In genomic region chr10:75111906-75112703, GRCh38 we compare ENCODE assay signal across 8 cellular contexts. TPM values are rescaled to one million over a fixed set of nuclear protein-coding genes. Genes with fewer than 3 reads are reported as not detected.
DNase-seq lines count a peak whose midpoint lies in the region; ATAC-seq and TF ChIP-seq lines count a peak whose summit lies in the region.

No MANE protein-coding gene starts in this region.

- H3F3A ChIP-seq in smooth muscle cell (ENCODE audit: low read depth), result peaks cover 9% of the 10 kb centered on the region

- TF ChIP-seq CTCF in smooth muscle cell (IDR thresholded peaks at IDR 0.05; ENCODE audit: borderline replicate concordance, insufficient read depth, poor library complexity, severe bottlenecking), result no peak

- H2AFZ ChIP-seq in smooth muscle cell (ENCODE audit: low read depth), result peak overlapping the region; percentile 80

- H3K27ac ChIP-seq in caudate nucleus (ENCODE audit: low read depth, low read length) (peak overlapping the region; percentile 97), smooth muscle cell (ENCODE audit: low read depth) (peak overlapping the region; percentile 84)

- H3K4me3 ChIP-seq in smooth muscle cell, result peak overlapping the region; percentile 79

- peaks cover 45% of the 10 kb centered on the region for H4K20me1 ChIP-seq in smooth muscle cell (ENCODE audit: low read depth)

- peaks cover 10% of the 10 kb centered on the region for H3K4me1 ChIP-seq in smooth muscle cell (ENCODE audit: low read depth)

- no peaks in the 10 kb centered on the region for H3K27me3 ChIP-seq in smooth muscle cell (ENCODE audit: low read depth)

- WGBS in smooth muscle cell (ENCODE audit: low lambda C conversion rate), result 1% methylated on average over 23 of the region's 23 CpGs

- peak overlapping the region; percentile 93 for H3K4me2 ChIP-seq in smooth muscle cell

- H3K9ac ChIP-seq in smooth muscle cell (ENCODE audit: low read depth), result peak overlapping the region; percentile 89

- H3K79me2 ChIP-seq in smooth muscle cell (ENCODE audit: low read depth), result peaks cover 46% of the 10 kb centered on the region

- ATAC-seq in GM21786 (IDR thresholded peaks at IDR 0.05; ENCODE audit: unreplicated experiment), result peak; percentile 23

- DNase-seq in ELR (ENCODE audit: low read depth), result peak; percentile 74
- peak; percentile 32 for DNase-seq in KG1 (lab: John Stamatoyannopoulos, UW)
- DNase-seq in T-helper 9 cell, result peak; percentile 26
- peak in 32 of 61 donors; percentile 21 to 76 (median 52) for DNase-seq in caudate nucleus (lab: John Stamatoyannopoulos, UW)
- DNase-seq in inferior parietal cortex (ENCODE audit: extremely low spot score), result peak; percentile 38
- no peak for DNase-seq in smooth muscle cell (lab: John Stamatoyannopoulos, UW; ENCODE audit: unreplicated experiment)
- DNase-seq in GM19240 (ENCODE audit: insufficient read length, low spot score), result no peak

- H3K36me3 ChIP-seq in smooth muscle cell (ENCODE audit: low read depth), result no peaks in the 10 kb centered on the region

- H3K9me3 ChIP-seq in smooth muscle cell (replicated peaks; ENCODE audit: low read depth), result no peaks in the 10 kb centered on the region

RNA-seq across cellular contexts. Expression of gene SAMD8, which starts 0.6 kb away (rescaled TPM):
- total RNA-seq in smooth muscle cell, result 30.1 and 35.4 TPM in 2 replicates
- 7.4 and 9.7 TPM in 2 replicates for polyA plus RNA-seq in smooth muscle cell

Comparison
In these comparisons a context has a peak if more than half of its experiments do, and no peak if none do; other contexts are left out.
1. DNase-seq: peak in ELR (single experiment), KG1 (single experiment), T-helper 9 cell (single experiment), caudate nucleus (32 of 61) and inferior parietal cortex (single experiment); none in smooth muscle cell (single experiment) and GM19240 (single experiment).